Comparison of ENCODE assay signal across 2 cellular contexts in genomic region chrX:110180928-110181310, GRCh38.
TF ChIP-seq lines count a peak whose summit lies in the region.

No MANE protein-coding gene starts in this region.

TF ChIP-seq in HCT116, 20 proteins besides CTCF, POLR2A, EP300 and RAD21 (continued from another document):
- no peak for TF ChIP-seq ZBTB33 (IDR thresholded peaks at IDR 0.05; ENCODE audit: extremely low read depth, insufficient replicate concordance, low read length)
- peak; percentile 43; the same call in 1 of the 2 replicates for TF ChIP-seq JUND (IDR thresholded peaks at IDR 0.05)
- TF ChIP-seq MAX (IDR thresholded peaks at IDR 0.05): no peak
- no peak for TF ChIP-seq ATF3 (IDR thresholded peaks at IDR 0.05)
- peak; percentile 56 for TF ChIP-seq TCF7L2 (IDR thresholded peaks at IDR 0.05; ENCODE audit: borderline replicate concordance, extremely low read depth, insufficient read depth, insufficient read length)
- TF ChIP-seq ZNF274 (IDR thresholded peaks at IDR 0.05; ENCODE audit: low read depth, low read length): no peak
- peak; percentile 51 for TF ChIP-seq FOSL1 (IDR thresholded peaks at IDR 0.05; ENCODE audit: low read depth)
- no peak for TF ChIP-seq REST (IDR thresholded peaks at IDR 0.05; ENCODE audit: low read depth)
- TF ChIP-seq EGR1 (IDR thresholded peaks at IDR 0.05; ENCODE audit: low read depth): no peak
- TF ChIP-seq POLR2AphosphoS5 (IDR thresholded peaks at IDR 0.05; ENCODE audit: low read depth, low read length): no peak
- TF ChIP-seq SRF (IDR thresholded peaks at IDR 0.05; ENCODE audit: low read depth): no peak
TF ChIP-seq in HCT116: peak in this region for 4.

TF ChIP-seq in IMR-90, 13 proteins besides CTCF, POLR2A, EP300 and RAD21 (continued from another document):
- TF ChIP-seq ELK1 (IDR thresholded peaks at IDR 0.05; ENCODE audit: borderline replicate concordance, low read depth, low read length) (no peak), FOS (IDR thresholded peaks at IDR 0.05; ENCODE audit: low read depth, low read length) (0 out of 2 replicates have a peak, but pooled peaks have one; percentile 1), NFE2L2 (IDR thresholded peaks at IDR 0.05; ENCODE audit: low read depth, low read length) (no peak)
